ENCODE assay signal across 1 cellular context in genomic region chr18:38747153-38747552, GRCh38.
TF ChIP-seq lines count a peak whose summit lies in the region.

No MANE protein-coding gene starts in this region.

TF ChIP-seq in GM12878, 131 proteins besides CTCF, POLR2A, EP300 and RAD21 (continued from another document):
- TF ChIP-seq NFIC (IDR thresholded peaks at IDR 0.05; ENCODE audit: low read depth, low read length) (0 out of 2 replicates have a peak, but pooled peaks have one; percentile 52), GATAD2B (conservative IDR thresholded peaks at IDR 0.05; ENCODE audit: low read depth) (no peak), KLF5 (IDR thresholded peaks at IDR 0.05; ENCODE audit: partially characterized antibody) (no peak), MTA2 (IDR thresholded peaks at IDR 0.05; ENCODE audit: low read depth) (0 out of 2 replicates have a peak, but pooled peaks have one; percentile 26), STAT3 (IDR thresholded peaks at IDR 0.05; ENCODE audit: low read depth, low read length) (no peak), CBX5 (IDR thresholded peaks at IDR 0.05; ENCODE audit: low read depth) (0 out of 2 replicates have a peak, but pooled peaks have one; percentile 56), MXI1 (IDR thresholded peaks at IDR 0.05; ENCODE audit: low read depth, low read length) (no peak), SPI1 (IDR thresholded peaks at IDR 0.05; ENCODE audit: borderline replicate concordance, insufficient read depth, low read depth, low read length) (peak; percentile 78), REST (IDR thresholded peaks at IDR 0.05; ENCODE audit: low read depth, low read length) (no peak), ZNF24 (IDR thresholded peaks at IDR 0.05) (no peak)
- TF ChIP-seq, protein P1, sequence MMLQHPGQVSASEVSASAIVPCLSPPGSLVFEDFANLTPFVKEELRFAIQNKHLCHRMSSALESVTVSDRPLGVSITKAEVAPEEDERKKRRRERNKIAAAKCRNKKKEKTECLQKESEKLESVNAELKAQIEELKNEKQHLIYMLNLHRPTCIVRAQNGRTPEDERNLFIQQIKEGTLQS (IDR thresholded peaks at IDR 0.05; ENCODE audit: borderline replicate concordance, extremely low read depth, low read depth, low read length), result no peak
